ENCODE assay signal across 30 cellular contexts in genomic region chr3:188149587-188149986, GRCh38.
"Had no signal": no experiment of that assay in that cellular context is flagged by ENCODE, and none has a peak within 500 bp of the region (broad histone marks: within the 10 kb centered on the region; RNA-seq: fewer than 3 reads in every experiment).

No MANE protein-coding gene starts in this region.

- H3K9me3 Mint-ChIP-seq: activated CD4-positive, alpha-beta memory T cell treated with anti-CD3 and anti-CD28 coated beads for 36 hours; activated naive CD4-positive, alpha-beta T cell treated with anti-CD3 and anti-CD28 coated beads for 36 hours; central memory CD8-positive, alpha-beta T cell had no signal

- H3K9me3 ChIP-seq: esophagus muscularis mucosa, gastrocnemius medialis, heart left ventricle had no signal

- H3K4me3 Mint-ChIP-seq: activated CD4-positive, alpha-beta memory T cell treated with anti-CD3 and anti-CD28 coated beads for 36 hours; activated CD4-positive, alpha-beta T cell treated with anti-CD3 and anti-CD28 coated beads for 36 hours; activated CD4-positive, alpha-beta T cell treated with anti-CD3 and anti-CD28 coated beads, Interleukin-2, amount 10 ng/mL, durations not matched to agents 24 days and 14 days; activated CD8-positive, alpha-beta memory T cell treated with anti-CD3 and anti-CD28 coated beads, Interleukin-2, amount 10 ng/mL, durations not matched to agents 7 days and 5 days; activated CD8-positive, alpha-beta T cell treated with anti-CD3 and anti-CD28 coated beads, Interleukin-2, amount 10 ng/mL, durations not matched to agents 7 days and 5 days; activated naive CD4-positive, alpha-beta T cell treated with anti-CD3 and anti-CD28 coated beads for 36 hours; activated naive CD8-positive, alpha-beta T cell; activated T-helper 1 cell treated with anti-CD3 and anti-CD28 coated beads, Interleukin-12 subunit alpha, Interleukin-12 subunit beta, Interleukin-2, Interleukin-4 antibody, amounts not matched to agents 30 ng/mL and 10 ng/mL and 1 ng/mL, durations not matched to agents 14 hours and 24 hours and 36 hours; central memory CD8-positive, alpha-beta T cell; dendritic cell treated with granulocyte-macrophage colony-stimulating factor and Interleukin-4, amounts not matched to agents 40 ng/mL and 50 ng/mL, for 4 days had no signal

- H3K36me3 ChIP-seq: brain microvascular endothelial cell, esophagus muscularis mucosa, gastrocnemius medialis, heart left ventricle had no signal

- H3K27ac Mint-ChIP-seq: activated CD4-positive, alpha-beta memory T cell treated with anti-CD3 and anti-CD28 coated beads for 36 hours; activated CD4-positive, alpha-beta T cell treated with anti-CD3 and anti-CD28 coated beads for 36 hours; activated CD4-positive, alpha-beta T cell treated with anti-CD3 and anti-CD28 coated beads, Interleukin-2, amount 10 ng/mL, durations not matched to agents 24 days and 14 days; activated CD8-positive, alpha-beta memory T cell treated with anti-CD3 and anti-CD28 coated beads, Interleukin-2, amount 10 ng/mL, durations not matched to agents 7 days and 5 days; activated naive CD4-positive, alpha-beta T cell treated with anti-CD3 and anti-CD28 coated beads for 36 hours; activated naive CD8-positive, alpha-beta T cell; activated T-helper 1 cell treated with anti-CD3 and anti-CD28 coated beads, Interleukin-12 subunit alpha, Interleukin-12 subunit beta, Interleukin-2, Interleukin-4 antibody, amounts not matched to agents 30 ng/mL and 10 ng/mL and 1 ng/mL, durations not matched to agents 14 hours and 24 hours and 36 hours; activated T-helper 2 cell treated with anti-CD3 and anti-CD28 coated beads, Interferon-gamma antibody, Interleukin-2, Interleukin-4, amounts not matched to agents 10 μg/mL and 5 μg/mL and 100 μg/mL, durations not matched to agents 14 hours and 24 hours and 36 hours; dendritic cell treated with granulocyte-macrophage colony-stimulating factor and Interleukin-4, amounts not matched to agents 40 ng/mL and 50 ng/mL, for 4 days had no signal

- ATAC-seq: activated CD4-positive, alpha-beta T cell treated with anti-CD3 and anti-CD28 coated beads for 36 hours; activated CD8-positive, alpha-beta memory T cell treated with anti-CD3 and anti-CD28 coated beads, Interleukin-2, amount 10 ng/mL, durations not matched to agents 7 days and 5 days; activated CD8-positive, alpha-beta T cell treated with anti-CD3 and anti-CD28 coated beads, Interleukin-2, amount 10 ng/mL, durations not matched to agents 7 days and 5 days; gastrocnemius medialis; heart left ventricle had no signal

- DNase-seq: activated CD4-positive, alpha-beta memory T cell treated with anti-CD3 and anti-CD28 coated beads for 36 hours; activated CD4-positive, alpha-beta T cell treated with anti-CD3 and anti-CD28 coated beads for 36 hours; activated CD4-positive, alpha-beta T cell treated with anti-CD3 and anti-CD28 coated beads, Interleukin-2, amount 10 ng/mL, durations not matched to agents 24 days and 14 days; activated CD4-positive, CD25-positive, alpha-beta regulatory T cell; activated CD4-positive, CD25-positive, alpha-beta regulatory T cell treated with anti-CD3 and anti-CD28 coated beads, Interleukin-2, amount 50 U/mL, for 72 hours; activated CD8-positive, alpha-beta memory T cell treated with anti-CD3 and anti-CD28 coated beads, Interleukin-2, amount 10 ng/mL, durations not matched to agents 7 days and 5 days; activated CD8-positive, alpha-beta memory T cell treated with anti-CD3 and anti-CD28 coated beads, Interleukin-2, amount 50 U/mL, for 4 hours; activated CD8-positive, alpha-beta T cell treated with anti-CD3 and anti-CD28 coated beads, Interleukin-2, amount 10 ng/mL, durations not matched to agents 7 days and 5 days; activated effector memory CD4-positive, alpha-beta T cell treated with anti-CD3 and anti-CD28 coated beads, Interleukin-2, amount 50 U/mL, for 16 hours; activated naive CD4-positive, alpha-beta T cell treated with anti-CD3 and anti-CD28 coated beads for 36 hours; activated T-cell treated with anti-CD3 and anti-CD28 coated beads, Interleukin-2, amount 50 U/mL, for 1 hour; activated T-cell treated with anti-CD3 and anti-CD28 coated beads, Interleukin-2, amount 50 U/mL, for 48 hours; amniotic stem cell; anterior cingulate cortex; brain microvascular endothelial cell; effector memory CD4-positive, alpha-beta T cell; erythroblast; gastrocnemius medialis; glutamatergic neuron; heart left ventricle; T-helper 2 cell had no signal

- H3K27ac ChIP-seq: brain microvascular endothelial cell, coronary artery, dorsolateral prefrontal cortex, foreskin keratinocyte, gastrocnemius medialis, heart left ventricle had no signal

- H3K27me3 Mint-ChIP-seq: activated CD4-positive, alpha-beta memory T cell treated with anti-CD3 and anti-CD28 coated beads for 36 hours; activated CD4-positive, alpha-beta T cell treated with anti-CD3 and anti-CD28 coated beads, Interleukin-2, amount 10 ng/mL, durations not matched to agents 24 days and 14 days; activated CD8-positive, alpha-beta memory T cell treated with anti-CD3 and anti-CD28 coated beads, Interleukin-2, amount 10 ng/mL, durations not matched to agents 7 days and 5 days; activated naive CD8-positive, alpha-beta T cell; central memory CD8-positive, alpha-beta T cell had no signal

- H3K4me3 ChIP-seq: coronary artery, dorsolateral prefrontal cortex, esophagus muscularis mucosa, gastrocnemius medialis, heart left ventricle had no signal

- H3K27me3 ChIP-seq: brain microvascular endothelial cell, dorsolateral prefrontal cortex, esophagus muscularis mucosa, foreskin keratinocyte, gastrocnemius medialis, heart left ventricle had no signal

- H3K36me3 Mint-ChIP-seq: activated CD4-positive, alpha-beta memory T cell treated with anti-CD3 and anti-CD28 coated beads for 36 hours; activated naive CD8-positive, alpha-beta T cell had no signal
